Comparison of ENCODE assay signal across 1 cellular context in genomic region chr5:112779531-112779930, GRCh38.
TF ChIP-seq lines count a peak whose summit lies in the region.

No MANE protein-coding gene starts in this region.

TF ChIP-seq in HepG2, 621 proteins besides CTCF, POLR2A, EP300 and RAD21 (continued from another document):
- TF ChIP-seq HNF1B (CRISPR knock-in tag; IDR thresholded peaks at IDR 0.05) (no peak), NONO (IDR thresholded peaks at IDR 0.05) (no peak), NONO (CRISPR knock-in tag; conservative IDR thresholded peaks at IDR 0.05) (no peak), ZNF639 (CRISPR knock-in tag; conservative IDR thresholded peaks at IDR 0.05) (no peak), CAMTA2 (CRISPR knock-in tag; IDR thresholded peaks at IDR 0.05; ENCODE audit: borderline replicate concordance) (no peak)
